8 cellular contexts compared by ENCODE assay signal in genomic region chr9:136328011-136328621, GRCh38. TPM values are rescaled to one million over a fixed set of nuclear protein-coding genes. Genes with fewer than 3 reads are reported as not detected.
A peak's percentile ranks its signal among the peaks of the same experiment; 100 is the strongest.
DNase-seq lines count a peak whose midpoint lies in the region; ATAC-seq and TF ChIP-seq lines count a peak whose summit lies in the region.

No MANE protein-coding gene starts in this region.

- H3K4me3 ChIP-seq in ascending aorta = peak overlapping the region; percentile 75 to 98
- H3K4me3 ChIP-seq in upper lobe of left lung = peak overlapping the region; percentile 59 to 68 (median 66)

- no peak for TF ChIP-seq POLR2A in upper lobe of left lung (IDR thresholded peaks at IDR 0.05)

- H3K27ac ChIP-seq in ascending aorta = peak overlapping the region; percentile 78 to 86
- H3K27ac ChIP-seq in upper lobe of left lung = peak overlapping the region; percentile 70 to 88 (median 86)

- DNase-seq in activated T-cell treated with anti-CD3 and anti-CD28 coated beads, Interleukin-2, amount 50 U/mL, for 1 hour = peak; percentile 36
- no peak for DNase-seq in activated T-cell treated with anti-CD3 and anti-CD28 coated beads for 4 hours
- no peak for DNase-seq in ascending aorta (ENCODE audit: low spot score in 2 of 2)
- peak; percentile 51 for DNase-seq in left kidney (ENCODE audit: low read depth, low spot score)
- peak in 1 of 2 donors; percentile 77 for DNase-seq in upper lobe of left lung
- DNase-seq in CD1c-positive myeloid dendritic cell (ENCODE audit: extremely low spot score) = no peak
- no peak for DNase-seq in activated CD4-positive, CD25-positive, alpha-beta regulatory T cell treated with anti-CD3 and anti-CD28 coated beads, Interleukin-2, amount 50 U/mL, for 72 hours

- no peak for TF ChIP-seq EP300 in upper lobe of left lung (IDR thresholded peaks at IDR 0.05)

- 28 to 35% methylated on average over 5 to 10 of the region's 13 CpGs for whole genome bisulfite sequencing in upper lobe of left lung, 2 donors

- intact Hi-C loops in ascending aorta (cut with DNase I) = loop anchor here (5.0 kb wide), 1 partner anchor 74 kb away; the partner anchor contains the start of gene SNAPC4

- H3K36me3 ChIP-seq in ascending aorta (no peaks in the 10 kb centered on the region), upper lobe of left lung (no peaks in the 10 kb centered on the region)

- H3K4me1 ChIP-seq in ascending aorta = peaks cover 21 to 27% of the 10 kb centered on the region in 2 donors
- peaks cover 26 to 47% (median 34%) of the 10 kb centered on the region in 4 donors for H3K4me1 ChIP-seq in upper lobe of left lung

- TF ChIP-seq CTCF in ascending aorta (IDR thresholded peaks at IDR 0.05) = no peak
- TF ChIP-seq CTCF in upper lobe of left lung (IDR thresholded peaks at IDR 0.05) = no peak

- no peaks in the 10 kb centered on the region for H3K27me3 ChIP-seq in ascending aorta
- no peaks in the 10 kb centered on the region for H3K27me3 ChIP-seq in upper lobe of left lung

- H3K9me3 ChIP-seq in ascending aorta (no peaks in the 10 kb centered on the region), upper lobe of left lung (no peaks in the 10 kb centered on the region)

- ATAC-seq in upper lobe of left lung (ENCODE audit: low FRiP score in 2 of 2) = no peak
- ATAC-seq in GM18907 (IDR thresholded peaks at IDR 0.05; ENCODE audit: unreplicated experiment) = no peak

RNA-seq across cellular contexts. Expression of gene GPSM1, which starts 0.8 kb away (rescaled TPM):
- total RNA-seq in ascending aorta = 85.1 TPM
- total RNA-seq in upper lobe of left lung = 10 to 100 TPM; 10.0 to 78.6 (median 24.2) TPM

RNA-seq across cellular contexts. Expression of gene CCDC187, which starts 24.2 kb away (rescaled TPM):
- total RNA-seq in ascending aorta (under 0.01 TPM), upper lobe of left lung (10 to 100 TPM in 3 of 6 donors, 1 to 10 TPM in 2, under 1 TPM in 1; 0.17 to 22.3 (median 10.0) TPM)

RNA-seq across cellular contexts. Expression of gene DNLZ, which starts 35.4 kb away (rescaled TPM):
- 191 TPM for total RNA-seq in ascending aorta
- total RNA-seq in upper lobe of left lung = 10 to 100 TPM in 5 of 6 donors, 1 to 10 TPM in 1; 5.2 to 35.9 (median 19.4) TPM

RNA-seq across cellular contexts. Expression of gene CARD9, which starts 45.4 kb away (rescaled TPM):
- total RNA-seq in ascending aorta (0.43 TPM), upper lobe of left lung (10 to 100 TPM in 5 of 6 donors, 1 to 10 TPM in 1; 3.5 to 30.4 (median 16.8) TPM)

Comparison
In these comparisons a context has a peak if more than half of its experiments do, and no peak if none do; other contexts are left out.
1. DNase-seq: peak in activated T-cell treated with anti-CD3 and anti-CD28 coated beads, Interleukin-2, amount 50 U/mL, for 1 hour (single experiment) and left kidney (single experiment); none in activated T-cell treated with anti-CD3 and anti-CD28 coated beads for 4 hours (single experiment), ascending aorta (0 of 2), CD1c-positive myeloid dendritic cell (single experiment) and activated CD4-positive, CD25-positive, alpha-beta regulatory T cell treated with anti-CD3 and anti-CD28 coated beads, Interleukin-2, amount 50 U/mL, for 72 hours (single experiment).